ENCODE assay signal across 1 cellular context in the genomic region with DNA sequence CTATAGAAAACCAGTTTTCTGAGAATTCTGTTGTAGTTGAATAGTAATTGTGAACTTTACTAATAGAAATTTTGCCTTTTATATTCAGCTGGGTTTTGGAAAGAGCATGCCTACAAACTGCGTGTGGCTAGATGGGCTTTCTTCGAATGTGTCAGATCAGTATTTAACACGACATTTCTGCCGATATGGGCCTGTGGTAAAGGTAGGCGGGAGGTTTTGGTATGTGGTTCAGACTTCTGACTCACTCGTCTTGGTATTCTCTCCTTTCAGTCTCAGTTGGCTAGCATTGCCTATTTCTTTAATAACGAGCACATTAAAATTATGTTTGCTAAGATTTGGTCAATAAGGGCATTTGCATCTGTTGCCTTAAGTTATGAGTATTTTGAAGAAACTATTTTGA.
TF ChIP-seq lines count a peak whose summit lies in the region.

No MANE protein-coding gene starts in this region.

TF ChIP-seq in GM12878, 131 proteins besides CTCF, POLR2A, EP300 and RAD21 (continued from another document and continues in another):
- TF ChIP-seq POLR2AphosphoS5 (IDR thresholded peaks at IDR 0.05; ENCODE audit: low read length) (no peak), MEF2A (IDR thresholded peaks at IDR 0.05; ENCODE audit: insufficient read depth, low read depth, low read length) (peak; percentile 83), KLF5 (IDR thresholded peaks at IDR 0.05; ENCODE audit: partially characterized antibody) (no peak), ZSCAN29 (IDR thresholded peaks at IDR 0.05) (no peak), BCLAF1 (IDR thresholded peaks at IDR 0.05) (no peak), ATF7 (IDR thresholded peaks at IDR 0.05; ENCODE audit: low read depth) (peak; percentile 64; the same call in 1 of the 2 replicates), ZBED1 (IDR thresholded peaks at IDR 0.05; ENCODE audit: borderline replicate concordance) (peak; percentile 93), BMI1 (IDR thresholded peaks at IDR 0.05; ENCODE audit: borderline replicate concordance) (no peak; the same call in 1 of the 2 replicates), KAT2A (conservative IDR thresholded peaks at IDR 0.05; ENCODE audit: control insufficient read depth, low read depth, low read length) (no peak), MTA3 (IDR thresholded peaks at IDR 0.05; ENCODE audit: borderline replicate concordance, low read length) (peak; percentile 80; the same call in 1 of the 2 replicates), NRF1 (conservative IDR thresholded peaks at IDR 0.05; ENCODE audit: low read depth, low read length) (no peak), PKNOX1 (IDR thresholded peaks at IDR 0.05) (peak; percentile 30; the same call in 1 of the 2 replicates), RAD51 (IDR thresholded peaks at IDR 0.05) (peak; percentile 53; the same call in 1 of the 2 replicates), TBL1XR1 (IDR thresholded peaks at IDR 0.05; ENCODE audit: low read depth, low read length) (peak; percentile 83), BCL11A (IDR thresholded peaks at IDR 0.05; ENCODE audit: low read depth, low read length) (peak; percentile 97), CREM (IDR thresholded peaks at IDR 0.05; ENCODE audit: low read depth) (peak; percentile 90), ATF2 (IDR thresholded peaks at IDR 0.05; ENCODE audit: low read length) (peak; percentile 82), CBX5 (IDR thresholded peaks at IDR 0.05; ENCODE audit: low read depth) (no peak), SPI1 (IDR thresholded peaks at IDR 0.05; ENCODE audit: borderline replicate concordance, insufficient read depth, low read depth, low read length) (no peak), MEF2B (IDR thresholded peaks at IDR 0.05; ENCODE audit: partially characterized antibody, poor library complexity, severe bottlenecking) (no peak), NR2C1 (IDR thresholded peaks at IDR 0.05) (no peak), POU2F2 (IDR thresholded peaks at IDR 0.05; ENCODE audit: borderline replicate concordance, low read depth, low read length) (peak; percentile 71; the same call in 2 of the 3 replicates), ZZZ3 (IDR thresholded peaks at IDR 0.05; ENCODE audit: control insufficient read depth, insufficient read length, low read depth) (no peak), SIX5 (IDR thresholded peaks at IDR 0.05; ENCODE audit: low read depth, low read length, severe bottlenecking) (no peak), BHLHE40 (IDR thresholded peaks at IDR 0.05; ENCODE audit: borderline replicate concordance in 1 of 2, low read depth in 2 of 2, low read length in 1 of 2) (peak; percentile 33 to 59; a peak in 3 of 4 replicates), JUNB (IDR thresholded peaks at IDR 0.05) (peak; percentile 89), PBX3 (IDR thresholded peaks at IDR 0.05; ENCODE audit: insufficient replicate concordance, low read depth, low read length) (no peak), TAF1 (IDR thresholded peaks at IDR 0.05; ENCODE audit: borderline replicate concordance, low read depth, low read length) (no peak), KDM1A (IDR thresholded peaks at IDR 0.05; ENCODE audit: borderline replicate concordance) (no peak), PAX5 (IDR thresholded peaks at IDR 0.05; ENCODE audit: borderline replicate concordance, low read depth, low read length) (peak; percentile 91), ZNF217 (IDR thresholded peaks at IDR 0.05) (no peak), RUNX3 (IDR thresholded peaks at IDR 0.05; ENCODE audit: low read length) (peak; percentile 99), CUX1 (IDR thresholded peaks at IDR 0.05; ENCODE audit: insufficient replicate concordance, low read depth, low read length) (no peak), ASH2L (IDR thresholded peaks at IDR 0.05; ENCODE audit: borderline replicate concordance, low read depth) (no peak), TCF3 (IDR thresholded peaks at IDR 0.05; ENCODE audit: borderline replicate concordance, insufficient read depth, low read depth, low read length) (peak; percentile 60; the same call in 1 of the 2 replicates)
- TF ChIP-seq, protein P1, sequence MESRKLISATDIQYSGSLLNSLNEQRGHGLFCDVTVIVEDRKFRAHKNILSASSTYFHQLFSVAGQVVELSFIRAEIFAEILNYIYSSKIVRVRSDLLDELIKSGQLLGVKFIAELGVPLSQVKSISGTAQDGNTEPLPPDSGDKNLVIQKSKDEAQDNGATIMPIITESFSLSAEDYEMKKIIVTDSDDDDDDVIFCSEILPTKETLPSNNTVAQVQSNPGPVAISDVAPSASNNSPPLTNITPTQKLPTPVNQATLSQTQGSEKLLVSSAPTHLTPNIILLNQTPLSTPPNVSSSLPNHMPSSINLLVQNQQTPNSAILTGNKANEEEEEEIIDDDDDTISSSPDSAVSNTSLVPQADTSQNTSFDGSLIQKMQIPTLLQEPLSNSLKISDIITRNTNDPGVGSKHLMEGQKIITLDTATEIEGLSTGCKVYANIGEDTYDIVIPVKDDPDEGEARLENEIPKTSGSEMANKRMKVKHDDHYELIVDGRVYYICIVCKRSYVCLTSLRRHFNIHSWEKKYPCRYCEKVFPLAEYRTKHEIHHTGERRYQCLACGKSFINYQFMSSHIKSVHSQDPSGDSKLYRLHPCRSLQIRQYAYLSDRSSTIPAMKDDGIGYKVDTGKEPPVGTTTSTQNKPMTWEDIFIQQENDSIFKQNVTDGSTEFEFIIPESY (IDR thresholded peaks at IDR 0.05): no peak
- TF ChIP-seq, protein P2, sequence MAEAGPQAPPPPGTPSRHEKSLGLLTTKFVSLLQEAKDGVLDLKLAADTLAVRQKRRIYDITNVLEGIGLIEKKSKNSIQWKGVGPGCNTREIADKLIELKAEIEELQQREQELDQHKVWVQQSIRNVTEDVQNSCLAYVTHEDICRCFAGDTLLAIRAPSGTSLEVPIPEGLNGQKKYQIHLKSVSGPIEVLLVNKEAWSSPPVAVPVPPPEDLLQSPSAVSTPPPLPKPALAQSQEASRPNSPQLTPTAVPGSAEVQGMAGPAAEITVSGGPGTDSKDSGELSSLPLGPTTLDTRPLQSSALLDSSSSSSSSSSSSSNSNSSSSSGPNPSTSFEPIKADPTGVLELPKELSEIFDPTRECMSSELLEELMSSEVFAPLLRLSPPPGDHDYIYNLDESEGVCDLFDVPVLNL (IDR thresholded peaks at IDR 0.05; ENCODE audit: low read depth, low read length): no peak
- TF ChIP-seq, protein P3, sequence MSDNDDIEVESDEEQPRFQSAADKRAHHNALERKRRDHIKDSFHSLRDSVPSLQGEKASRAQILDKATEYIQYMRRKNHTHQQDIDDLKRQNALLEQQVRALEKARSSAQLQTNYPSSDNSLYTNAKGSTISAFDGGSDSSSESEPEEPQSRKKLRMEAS (IDR thresholded peaks at IDR 0.05; ENCODE audit: low read depth, low read length): no peak
- TF ChIP-seq, protein P4, sequence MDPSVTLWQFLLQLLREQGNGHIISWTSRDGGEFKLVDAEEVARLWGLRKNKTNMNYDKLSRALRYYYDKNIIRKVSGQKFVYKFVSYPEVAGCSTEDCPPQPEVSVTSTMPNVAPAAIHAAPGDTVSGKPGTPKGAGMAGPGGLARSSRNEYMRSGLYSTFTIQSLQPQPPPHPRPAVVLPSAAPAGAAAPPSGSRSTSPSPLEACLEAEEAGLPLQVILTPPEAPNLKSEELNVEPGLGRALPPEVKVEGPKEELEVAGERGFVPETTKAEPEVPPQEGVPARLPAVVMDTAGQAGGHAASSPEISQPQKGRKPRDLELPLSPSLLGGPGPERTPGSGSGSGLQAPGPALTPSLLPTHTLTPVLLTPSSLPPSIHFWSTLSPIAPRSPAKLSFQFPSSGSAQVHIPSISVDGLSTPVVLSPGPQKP (IDR thresholded peaks at IDR 0.05; ENCODE audit: low read depth, low read length): no peak
